19 cellular contexts compared by ENCODE assay signal in the genomic region with DNA sequence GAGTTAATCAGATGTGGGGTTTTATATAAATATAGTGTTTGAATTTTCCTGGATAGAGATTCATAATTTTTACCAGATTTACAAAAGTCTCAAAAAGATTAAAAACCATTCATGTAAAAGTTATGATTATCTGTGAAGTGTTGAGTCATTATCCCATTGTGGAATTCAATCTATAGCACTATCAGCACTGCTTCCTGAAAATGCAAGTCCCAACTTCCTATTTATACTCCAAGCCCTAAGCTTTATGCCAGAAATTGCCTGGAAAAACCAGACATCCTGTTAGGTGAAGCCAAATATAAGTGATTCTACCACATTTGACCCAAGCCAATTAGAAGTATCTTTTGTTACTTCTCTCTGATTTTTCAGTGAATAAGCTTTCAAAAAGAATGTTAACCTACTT.
DNase-seq lines count a peak whose midpoint lies in the region; ATAC-seq and FAIRE-seq lines count a peak whose summit lies in the region.
"Had no signal": no experiment of that assay in that cellular context is flagged by ENCODE, and none has a peak within 500 bp of the region (broad histone marks: within the 10 kb centered on the region; RNA-seq: fewer than 3 reads in every experiment).

No MANE protein-coding gene starts in this region.

- no peak overlapping the region for H3K9ac ChIP-seq in mesenchymal stem cell (ENCODE audit: low read length)

- no peaks in the 10 kb centered on the region for H3K4me1 ChIP-seq in mesenchymal stem cell (ENCODE audit: control insufficient read depth, insufficient read depth, low read depth, low read length)

- no peak overlapping the region for H3K18ac ChIP-seq in mesenchymal stem cell (ENCODE audit: low read depth in 1 of 2, low read length in 2 of 2)

- H2BK12ac ChIP-seq in mesenchymal stem cell (ENCODE audit: low read length in 2 of 2), result no peak overlapping the region

- peaks cover 3 to 22% of the 10 kb centered on the region in 2 experiments for H3K36me3 ChIP-seq in mesenchymal stem cell (ENCODE audit: control insufficient read depth in 1 of 2, insufficient read depth in 2 of 2, low read depth in 1 of 2, low read length in 2 of 2)

- H2AK5ac ChIP-seq in mesenchymal stem cell (ENCODE audit: low read length, severe bottlenecking), result no peak overlapping the region

- no peak overlapping the region for H3K4me3 ChIP-seq in mesenchymal stem cell (ENCODE audit: insufficient read depth in 1 of 2, low read depth in 1 of 2, low read length in 2 of 2)
- H3K4me3 ChIP-seq: HAP-1 had no signal

- no peak overlapping the region for H3K14ac ChIP-seq in mesenchymal stem cell (ENCODE audit: low read length in 2 of 2)

- H2BK5ac ChIP-seq in mesenchymal stem cell (ENCODE audit: low read depth, low read length, poor library complexity, severe bottlenecking), result no peak overlapping the region

- H4K8ac ChIP-seq in mesenchymal stem cell (ENCODE audit: low read length), result no peak overlapping the region

- peak; percentile 67 for FAIRE-seq in HTR-8/SVneo (lab: Jason Lieb, UNC)
- FAIRE-seq: GM19239 had no signal

- H3K9me3 ChIP-seq in mesenchymal stem cell (ENCODE audit: control insufficient read depth, low read length), result no peaks in the 10 kb centered on the region
- H3K9me3 ChIP-seq: HAP-1 had no signal

- H2BK15ac ChIP-seq in mesenchymal stem cell (ENCODE audit: low read depth, poor library complexity, severe bottlenecking), result no peak overlapping the region

- no peak for DNase-seq in HTR-8/SVneo (ENCODE audit: insufficient read length, low spot score)
- no peak for DNase-seq in caudate nucleus (lab: John Stamatoyannopoulos, UW)
- DNase-seq in mesenchymal stem cell, result peak; percentile 41
- DNase-seq in foreskin melanocyte, result no peak
- DNase-seq in SKM-1 treated with dmso at 0.1 percent for 144 hours (lab: John Stamatoyannopoulos, UW; ENCODE audit: unreplicated experiment), result no peak
- DNase-seq: activated CD8-positive, alpha-beta T cell treated with anti-CD3 and anti-CD28 coated beads for 36 hours; activated naive CD4-positive, alpha-beta T cell treated with anti-CD3 and anti-CD28 coated beads, Interleukin-2, amount 50 U/mL, for 16 hours; activated T-cell treated with anti-CD3 and anti-CD28 coated beads, Interleukin-2, amount 50 U/mL, for 4 hours; effector memory CD4-positive, alpha-beta T cell; EL; NCI-H1694; posterior cingulate gyrus; stimulated activated CD4-positive, alpha-beta T cell treated with anti-CD3 and anti-CD28 coated beads, Interleukin-15, amount 100 ng/mL, for 24 hours had no signal

- no peaks in the 10 kb centered on the region for H3K27me3 ChIP-seq in mesenchymal stem cell (ENCODE audit: control insufficient read depth in 1 of 2, insufficient read depth in 1 of 2, low read length in 2 of 2)

- no peak overlapping the region for H2AFZ ChIP-seq in mesenchymal stem cell (ENCODE audit: low read depth, low read length)

- no peak overlapping the region for H3K4ac ChIP-seq in mesenchymal stem cell (ENCODE audit: low read depth in 1 of 2, low read length in 2 of 2)

- H3K79me1 ChIP-seq in mesenchymal stem cell (replicated peaks; ENCODE audit: low read length, poor library complexity, severe bottlenecking), result no peaks in the 10 kb centered on the region

- no peak overlapping the region for H2BK120ac ChIP-seq in mesenchymal stem cell (ENCODE audit: low read depth, low read length)

- no peak overlapping the region for H3K23ac ChIP-seq in mesenchymal stem cell (ENCODE audit: low read length in 2 of 2)

- no peak overlapping the region for H3K4me2 ChIP-seq in mesenchymal stem cell (ENCODE audit: low read length, poor library complexity, severe bottlenecking)

- ATAC-seq in GM21786 (IDR thresholded peaks at IDR 0.05; ENCODE audit: unreplicated experiment) (no peak), HG03342 (IDR thresholded peaks at IDR 0.05; ENCODE audit: unreplicated experiment) (no peak)
- ATAC-seq: activated CD8-positive, alpha-beta T cell treated with anti-CD3 and anti-CD28 coated beads for 36 hours; activated T-cell treated with anti-CD3 and anti-CD28 coated beads, Interleukin-2, amount 50 U/mL, for 4 hours had no signal

- H3K27ac ChIP-seq in caudate nucleus (ENCODE audit: low read depth, low read length) (peak overlapping the region; percentile 77), mesenchymal stem cell (ENCODE audit: low read length, poor library complexity, severe bottlenecking) (no peak overlapping the region), temporal lobe (ENCODE audit: low read depth, low read length) (peak overlapping the region; percentile 59)
- H3K27ac ChIP-seq: VCaP had no signal

- no peak overlapping the region for H4K91ac ChIP-seq in mesenchymal stem cell (ENCODE audit: low read length)
